Comparison of ENCODE assay signal across 26 cellular contexts in the genomic region with DNA sequence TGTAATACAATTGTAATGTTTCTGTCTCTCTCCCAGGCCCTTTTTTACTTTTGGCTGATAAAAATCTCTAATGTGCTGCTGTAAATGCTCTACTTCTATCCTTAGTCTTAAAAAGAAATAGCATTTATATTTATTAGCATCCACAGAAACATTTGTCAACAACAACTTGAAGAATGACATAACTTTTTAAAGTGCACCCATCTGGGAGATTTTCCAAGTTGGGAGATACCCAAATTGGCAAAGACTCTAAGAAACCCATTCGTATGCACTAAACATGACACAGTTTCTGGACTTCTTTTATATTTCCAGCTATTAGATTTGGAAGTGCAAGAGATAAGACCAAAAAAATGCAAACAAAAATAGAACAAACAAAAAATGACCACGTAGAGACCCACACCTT.
"Had no signal": no experiment of that assay in that cellular context is flagged by ENCODE, and none has a peak within 500 bp of the region (broad histone marks: within the 10 kb centered on the region; RNA-seq: fewer than 3 reads in every experiment).

No MANE protein-coding gene starts in this region.

- H3K4me1 ChIP-seq: esophagus squamous epithelium, gastrocnemius medialis, heart right ventricle, left lung, lower lobe of right lung had no signal

- FAIRE-seq: colon, islet of Langerhans, keratinocyte had no signal

- H3K9me3 ChIP-seq: esophagus squamous epithelium, gastrocnemius medialis, left lung, lower lobe of right lung had no signal

- H3K27ac ChIP-seq: coronary artery, dorsolateral prefrontal cortex, epithelial cell of prostate, esophagus squamous epithelium, gastrocnemius medialis, heart right ventricle, left lung, lower lobe of right lung had no signal

- ATAC-seq: esophagus mucosa; gastrocnemius medialis; heart right ventricle; left cardiac atrium; left lung; left ventricle myocardium superior; lower lobe of right lung; naive thymus-derived CD4-positive, alpha-beta T cell had no signal

- H3K36me3 ChIP-seq: esophagus squamous epithelium, gastrocnemius medialis, heart right ventricle, left lung, lower lobe of right lung had no signal

- H3K4me3 ChIP-seq: coronary artery, dorsolateral prefrontal cortex, esophagus squamous epithelium, gastrocnemius medialis, heart right ventricle, left lung, lower lobe of right lung had no signal

- DNase-seq: dermis blood vessel endothelial cell; dorsolateral prefrontal cortex; effector CD4-positive, alpha-beta T cell; effector memory CD4-positive, alpha-beta T cell; erythroblast; esophagus squamous epithelium; foreskin fibroblast; foreskin melanocyte; gastrocnemius medialis; glutamatergic neuron; head of caudate nucleus; heart right ventricle; hippocampal formation; left cardiac atrium; left lung; left ventricle myocardium superior; lower lobe of right lung; mesendoderm; midbrain; naive thymus-derived CD4-positive, alpha-beta T cell had no signal

- H3K27me3 ChIP-seq: dorsolateral prefrontal cortex, esophagus squamous epithelium, gastrocnemius medialis, heart right ventricle, left lung had no signal
